1 cellular context compared by ENCODE assay signal in the genomic region with DNA sequence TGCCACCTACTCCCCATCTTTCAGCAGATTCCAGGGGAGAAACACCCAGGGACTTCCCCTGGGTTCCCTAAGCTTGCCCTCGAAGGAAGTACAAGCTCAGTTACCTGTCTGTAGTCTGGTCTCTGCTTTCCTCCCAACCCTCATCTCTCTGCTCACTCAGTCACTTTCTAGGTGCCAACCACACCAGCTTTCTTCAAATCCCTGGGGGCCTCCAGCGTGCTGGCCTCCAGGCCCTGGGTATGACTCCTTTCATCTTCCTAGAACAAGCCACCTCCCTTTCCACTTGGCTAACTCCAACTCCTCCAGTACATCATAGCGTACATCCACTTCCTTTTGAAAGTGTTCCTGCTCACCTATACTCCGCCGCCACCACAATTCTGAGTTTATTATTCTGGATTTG.
TF ChIP-seq lines count a peak whose summit lies in the region.

No MANE protein-coding gene starts in this region.

TF ChIP-seq in IMR-90, 13 proteins besides CTCF, POLR2A, EP300 and RAD21:
- TF ChIP-seq RFX5 (IDR thresholded peaks at IDR 0.05; ENCODE audit: low read depth, low read length), result no peak
- TF ChIP-seq RCOR1 (IDR thresholded peaks at IDR 0.05; ENCODE audit: insufficient replicate concordance, low read length), result no peak
